12 cellular contexts compared by ENCODE assay signal in genomic region chr2:70557171-70557838, GRCh38. TPM values are rescaled to one million over a fixed set of nuclear protein-coding genes. Genes with fewer than 3 reads are reported as not detected.
DNase-seq lines count a peak whose midpoint lies in the region; ATAC-seq and TF ChIP-seq lines count a peak whose summit lies in the region.
"Had no signal": no experiment of that assay in that cellular context is flagged by ENCODE, and none has a peak within 500 bp of the region (broad histone marks: within the 10 kb centered on the region; RNA-seq: fewer than 3 reads in every experiment).

No MANE protein-coding gene starts in this region.

- H3K4me1 ChIP-seq in mammary epithelial cell (ENCODE audit: insufficient read depth, low read length): peaks cover 19% of the 10 kb centered on the region

- H3K4me2 ChIP-seq in mammary epithelial cell (ENCODE audit: insufficient read depth, low read depth, low read length): no peak overlapping the region

- intact Hi-C loops in mammary epithelial cell (cut with micrococcal nuclease) (no loop called here), MCF 10A (cut with micrococcal nuclease) (no loop called here), cardiac septum (cut with DNase I) (no loop called here)

- H3K4me1 Mint-ChIP-seq in MCF 10A (ENCODE audit: insufficient read depth, unreplicated experiment): peaks cover 11% of the 10 kb centered on the region

- TF ChIP-seq CTCF in mammary epithelial cell (conservative IDR thresholded peaks at IDR 0.05 in 1 of 2, IDR thresholded peaks at IDR 0.05 in 1 of 2; ENCODE audit: extremely low read depth in 1 of 2, insufficient read depth in 1 of 2, low read depth in 1 of 2, low read length in 2 of 2) (no peak), MCF 10A (IDR thresholded peaks at IDR 0.05; ENCODE audit: unreplicated experiment) (no peak)

- in situ Hi-C loops in mammary epithelial cell (cut with MboI; ENCODE audit: low sequenced_read_pairs in 2 of 2): loop anchor here in 1 of 2 donors (5.0 kb wide), 1 partner anchor 60 kb away; no protein-coding TSS in a partner anchor

- H3K4me3 Mint-ChIP-seq in MCF 10A (ENCODE audit: unreplicated experiment): no peak overlapping the region

- 93% methylated on average over 6 of the region's 6 CpGs for WGBS in mammary epithelial cell (ENCODE audit: low coverage, missing lambda C conversion rate)

- H3K27ac ChIP-seq in mammary epithelial cell (ENCODE audit: insufficient read depth, low read depth, low read length): no peak overlapping the region

- DNase-seq in mammary epithelial cell (no peak), MCF 10A (ENCODE audit: unreplicated experiment) (no peak), SHP77 (lab: John Stamatoyannopoulos, UW) (peak; percentile 45 to 80), iPS-NIHi11 (ENCODE audit: low spot score) (peak; percentile 16), ureter (ENCODE audit: low spot score) (peak; percentile 55), NCI-H128 (lab: John Stamatoyannopoulos, UW; ENCODE audit: unreplicated experiment) (no peak), cardiac septum (ENCODE audit: low spot score) (no peak)
- DNase-seq: activated effector memory CD4-positive, alpha-beta T cell treated with Interleukin-2 at 50 U/mL for 16 hours; OCI-M1 had no signal

- no peaks in the 10 kb centered on the region for H3K9me3 Mint-ChIP-seq in MCF 10A (ENCODE audit: unreplicated experiment)

- no peaks in the 10 kb centered on the region for H3K36me3 ChIP-seq in mammary epithelial cell (ENCODE audit: insufficient read depth, low read length)

- no TSS peak for BruUV-seq in mammary epithelial cell (replicated peaks; lab: Mats Ljungman, UMichigan)
- no TSS peak for BruUV-seq in MCF 10A (replicated peaks; lab: Mats Ljungman, UMichigan)

- H2AFZ ChIP-seq in mammary epithelial cell (ENCODE audit: low read depth, low read length): peak overlapping the region; percentile 17

- no peaks in the 10 kb centered on the region for H4K20me1 ChIP-seq in mammary epithelial cell (ENCODE audit: insufficient read depth, low read length)

- ATAC-seq in HG03025 (IDR thresholded peaks at IDR 0.05; ENCODE audit: low FRiP score, unreplicated experiment): no peak
- ATAC-seq: activated CD4-positive, CD25-positive, alpha-beta regulatory T cell treated with anti-CD3 and anti-CD28 coated beads, Interleukin-2, amount 50 U/mL, for 24 hours; K562 had no signal

- H3K79me2 ChIP-seq in mammary epithelial cell (ENCODE audit: insufficient read depth, low read length): peaks cover 26% of the 10 kb centered on the region

- H3K27me3 Mint-ChIP-seq in MCF 10A (ENCODE audit: insufficient read depth, unreplicated experiment): no peaks in the 10 kb centered on the region

- no peak overlapping the region for H3K4me3 ChIP-seq in mammary epithelial cell (replicated peaks in 1 of 3; ENCODE audit: insufficient read depth in 1 of 3, low read depth in 2 of 3, low read length in 3 of 3)
- H3K4me3 ChIP-seq: K562 had no signal

- no peaks in the 10 kb centered on the region for H3K36me3 Mint-ChIP-seq in MCF 10A (ENCODE audit: insufficient read depth, unreplicated experiment)

- CTCF ChIA-PET in mammary epithelial cell (lab: Charles Lee; ENCODE audit: low non-redundant PET) (interaction anchor here (0.9 kb wide), 1 partner anchor 218 kb away, joined by 5 read pairs; no protein-coding TSS in a partner anchor), MCF 10A (lab: Yijun Ruan, JAX) (interaction anchor here (0.7 to 11.6 kb wide), 10 partner anchors 12 to 254 kb away, joined by 4 to 90 read pairs (median 6); no protein-coding TSS in a partner anchor)

- dilution Hi-C loops in mammary epithelial cell (cut with HindIII; ENCODE audit: low sequenced_read_pairs): no loop called here

- no peak overlapping the region for H3K9ac ChIP-seq in mammary epithelial cell (ENCODE audit: insufficient read depth, low read length)

- no peaks in the 10 kb centered on the region for H3K27me3 ChIP-seq in mammary epithelial cell (ENCODE audit: insufficient read depth, low read length)

- H3K9me3 ChIP-seq in mammary epithelial cell (replicated peaks; ENCODE audit: insufficient read depth, low read length): no peaks in the 10 kb centered on the region

- no peak overlapping the region for H3K27ac Mint-ChIP-seq in MCF 10A (ENCODE audit: low read depth, unreplicated experiment)

- POLR2A ChIA-PET in MCF 10A (lab: Yijun Ruan, JAX): interaction anchor here (0.7 to 2.0 kb wide), 5 partner anchors 13 to 60 kb away, joined by 3 to 17 read pairs (median 4); no protein-coding TSS in a partner anchor

RNA-seq across cellular contexts. Expression of gene TGFA, which starts 3.7 kb away (rescaled TPM):
- total RNA-seq in mammary epithelial cell: 100 to 1,000 TPM in 1 of 2 donors, 10 to 100 TPM in 1; 59.2 to 126 TPM
- 82.0 TPM for polyA plus RNA-seq in mammary epithelial cell
- polyA minus RNA-seq in mammary epithelial cell: 88.0 TPM
- total RNA-seq in MCF 10A (2022): 17.9 and 22.5 TPM in 2 replicates
- total RNA-seq in ureter: 17.8 TPM
- 0.73 TPM for total RNA-seq in cardiac septum
- total RNA-seq: K562 had no signal
- polyA plus RNA-seq: K562 had no signal

Comparison
In these comparisons a context has a peak if more than half of its experiments do, and no peak if none do; other contexts are left out.
1. DNase-seq: peak in SHP77 (2 of 2), iPS-NIHi11 (single experiment) and ureter (single experiment); none in mammary epithelial cell (single experiment), MCF 10A (single experiment), NCI-H128 (single experiment) and cardiac septum (single experiment).
2. RNA of gene TGFA, which starts 3.7 kb away (total RNA-seq): 59.2 to 126 TPM in mammary epithelial cell, 17.9 to 22.5 TPM in MCF 10A and 17.8 TPM in ureter (single experiment); 0.73 TPM in cardiac septum (single experiment); every median in the first group is over 10 times any median in the second.